ENCODE assay signal across 8 cellular contexts in genomic region chrX:1248381-1249061, GRCh38. TPM values are rescaled to one million over a fixed set of nuclear protein-coding genes. Genes with fewer than 3 reads are reported as not detected.
DNase-seq lines count a peak whose midpoint lies in the region; ATAC-seq and TF ChIP-seq lines count a peak whose summit lies in the region.

No MANE protein-coding gene starts in this region.

- RAD21 ChIA-PET in HCT116 (lab: Charles Lee; ENCODE audit: low non-redundant PET in 1 of 2, low total read pairs in 2 of 2, uncharacterized antibody in 2 of 2, unreplicated experiment in 2 of 2), result no interaction called here

- peak overlapping the region; percentile 91 to 97 (median 95) for H3K27ac Mint-ChIP-seq in CD14-positive monocyte
- H3K27ac Mint-ChIP-seq in naive thymus-derived CD8-positive, alpha-beta T cell, result peak overlapping the region in 9 of 10 donors; percentile 31 to 96 (median 89)

- peak overlapping the region; percentile 45; the same call in 1 of the 2 replicates for H3K27ac ChIP-seq in HCT116 (ENCODE audit: low read depth, low read length)

- no peaks in the 10 kb centered on the region for H3K36me3 Mint-ChIP-seq in CD14-positive monocyte
- H3K36me3 Mint-ChIP-seq in naive thymus-derived CD8-positive, alpha-beta T cell, result peaks cover 0 to 5% (median 0%) of the 10 kb centered on the region in 3 donors

- H3K4me3 Mint-ChIP-seq in CD14-positive monocyte, result peak overlapping the region; percentile 70 to 74
- peak overlapping the region in 7 of 10 donors; percentile 54 to 76 (median 69) for H3K4me3 Mint-ChIP-seq in naive thymus-derived CD8-positive, alpha-beta T cell

- H2AFZ ChIP-seq in HCT116 (ENCODE audit: low read depth, low read length, poor library complexity, severe bottlenecking), result no peak overlapping the region

- TF ChIP-seq POLR2A in HCT116 (IDR thresholded peaks at IDR 0.05; ENCODE audit: borderline replicate concordance, extremely low read depth, insufficient read depth, insufficient read length), result no peak

- BruUV-seq in HCT116 (replicated peaks; lab: Mats Ljungman, UMichigan), result no TSS peak

- H4K20me1 ChIP-seq in HCT116 (ENCODE audit: insufficient read depth), result no peaks in the 10 kb centered on the region

- TF ChIP-seq RAD21 in HCT116 (IDR thresholded peaks at IDR 0.05; ENCODE audit: low read depth), result no peak

- no peaks in the 10 kb centered on the region for H3K9me3 ChIP-seq in HCT116 (ENCODE audit: control insufficient read depth in 1 of 2, insufficient read depth in 1 of 2, low read depth in 1 of 2, low read length in 2 of 2)

- peaks cover 52% of the 10 kb centered on the region for H3K4me1 Mint-ChIP-seq in CD14-positive monocyte
- peaks cover 13 to 50% (median 32%) of the 10 kb centered on the region in 4 donors for H3K4me1 Mint-ChIP-seq in naive thymus-derived CD8-positive, alpha-beta T cell

- H3K4me3 ChIP-seq in HCT116 (replicated peaks in 1 of 2; ENCODE audit: low read depth in 1 of 2, low read length in 2 of 2), result peak overlapping the region; percentile 10 to 26

- no peak for ATAC-seq in HCT116
- peak in 1 of 2 donors; percentile 44 for ATAC-seq in naive thymus-derived CD8-positive, alpha-beta T cell

- no peaks in the 10 kb centered on the region for H3K79me2 ChIP-seq in HCT116 (ENCODE audit: insufficient read depth, low read length)

- intact Hi-C loops in CD14-positive monocyte (cut with micrococcal nuclease) (loop anchor here (5.0 to 10.0 kb wide), 6 partner anchors 34 to 146 kb away; partner anchors contain the start of gene SLC25A6 (in 1 of the 2)), HCT116 (cut with micrococcal nuclease) (no loop called here)

- CTCF ChIA-PET in HCT116 (lab: Charles Lee), result no interaction called here

- POLR2A ChIA-PET in HCT116 (lab: Charles Lee), result no interaction called here
- POLR2A ChIA-PET in naive thymus-derived CD8-positive, alpha-beta T cell (lab: Charles Lee), result no interaction called here

- TF ChIP-seq CTCF in CD14-positive monocyte (IDR thresholded peaks at IDR 0.05) (no peak), HCT116 (IDR thresholded peaks at IDR 0.05 in 2 of 3, conservative IDR thresholded peaks at IDR 0.05 in 1 of 3; ENCODE audit: borderline replicate concordance in 1 of 3, insufficient read depth in 1 of 3, low read depth in 2 of 3, low read length in 2 of 3) (no peak)

- H3K4me1 ChIP-seq in HCT116 (ENCODE audit: control insufficient read depth in 1 of 2, insufficient read depth in 2 of 2, low read length in 2 of 2), result peaks cover 7 to 37% of the 10 kb centered on the region in 2 experiments

- peaks cover 3 to 23% (median 12%) of the 10 kb centered on the region in 3 donors for H3K27me3 Mint-ChIP-seq in CD14-positive monocyte (ENCODE audit: low read depth in 3 of 3)
- H3K27me3 Mint-ChIP-seq in naive thymus-derived CD8-positive, alpha-beta T cell, result peaks cover 0 to 5% (median 0%) of the 10 kb centered on the region in 5 donors

- H3K9me2 ChIP-seq in HCT116 (ENCODE audit: insufficient read depth), result no peaks in the 10 kb centered on the region

- no peaks in the 10 kb centered on the region for H3K27me3 ChIP-seq in HCT116 (ENCODE audit: insufficient read depth, low read length)

- DNase-seq in CD14-positive monocyte (ENCODE audit: low spot score) (peak; percentile 76), HCT116 (ENCODE audit: low read depth, low spot score) (no peak), SHP77 treated with DMSO at 0.1 percent for 48 hours (lab: John Stamatoyannopoulos, UW) (no peak), cortex of kidney (lab: John Stamatoyannopoulos, UW) (no peak), NCI-H2081 (lab: John Stamatoyannopoulos, UW) (no peak)
- peak; percentile 45 for DNase-seq in activated naive CD4-positive, alpha-beta T cell treated with anti-CD3 and anti-CD28 coated beads, Interleukin-2, amount 50 U/mL, for 16 hours
- DNase-seq in naive thymus-derived CD8-positive, alpha-beta T cell, result no peak
- no peak for DNase-seq in effector CD4-positive, alpha-beta T cell

- H3K4me2 ChIP-seq in HCT116 (ENCODE audit: low read length), result peak overlapping the region; percentile 70

- H3K9ac ChIP-seq in HCT116 (ENCODE audit: low read length), result peak overlapping the region; percentile 44

- H3K9me3 Mint-ChIP-seq in CD14-positive monocyte, result peaks cover 0 to 6% (median 1%) of the 10 kb centered on the region in 7 donors
- peaks cover 0 to 19% (median under 1%) of the 10 kb centered on the region in 9 donors for H3K9me3 Mint-ChIP-seq in naive thymus-derived CD8-positive, alpha-beta T cell

- no peaks in the 10 kb centered on the region for H3K36me3 ChIP-seq in HCT116 (ENCODE audit: control insufficient read depth in 1 of 2, insufficient read depth in 2 of 2, low read length in 2 of 2)

TF ChIP-seq in HCT116, 20 proteins besides CTCF, POLR2A, EP300 and RAD21:
- TF ChIP-seq, protein P1, sequence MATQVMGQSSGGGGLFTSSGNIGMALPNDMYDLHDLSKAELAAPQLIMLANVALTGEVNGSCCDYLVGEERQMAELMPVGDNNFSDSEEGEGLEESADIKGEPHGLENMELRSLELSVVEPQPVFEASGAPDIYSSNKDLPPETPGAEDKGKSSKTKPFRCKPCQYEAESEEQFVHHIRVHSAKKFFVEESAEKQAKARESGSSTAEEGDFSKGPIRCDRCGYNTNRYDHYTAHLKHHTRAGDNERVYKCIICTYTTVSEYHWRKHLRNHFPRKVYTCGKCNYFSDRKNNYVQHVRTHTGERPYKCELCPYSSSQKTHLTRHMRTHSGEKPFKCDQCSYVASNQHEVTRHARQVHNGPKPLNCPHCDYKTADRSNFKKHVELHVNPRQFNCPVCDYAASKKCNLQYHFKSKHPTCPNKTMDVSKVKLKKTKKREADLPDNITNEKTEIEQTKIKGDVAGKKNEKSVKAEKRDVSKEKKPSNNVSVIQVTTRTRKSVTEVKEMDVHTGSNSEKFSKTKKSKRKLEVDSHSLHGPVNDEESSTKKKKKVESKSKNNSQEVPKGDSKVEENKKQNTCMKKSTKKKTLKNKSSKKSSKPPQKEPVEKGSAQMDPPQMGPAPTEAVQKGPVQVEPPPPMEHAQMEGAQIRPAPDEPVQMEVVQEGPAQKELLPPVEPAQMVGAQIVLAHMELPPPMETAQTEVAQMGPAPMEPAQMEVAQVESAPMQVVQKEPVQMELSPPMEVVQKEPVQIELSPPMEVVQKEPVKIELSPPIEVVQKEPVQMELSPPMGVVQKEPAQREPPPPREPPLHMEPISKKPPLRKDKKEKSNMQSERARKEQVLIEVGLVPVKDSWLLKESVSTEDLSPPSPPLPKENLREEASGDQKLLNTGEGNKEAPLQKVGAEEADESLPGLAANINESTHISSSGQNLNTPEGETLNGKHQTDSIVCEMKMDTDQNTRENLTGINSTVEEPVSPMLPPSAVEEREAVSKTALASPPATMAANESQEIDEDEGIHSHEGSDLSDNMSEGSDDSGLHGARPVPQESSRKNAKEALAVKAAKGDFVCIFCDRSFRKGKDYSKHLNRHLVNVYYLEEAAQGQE (IDR thresholded peaks at IDR 0.05; ENCODE audit: low read depth), result no peak
- TF ChIP-seq, protein P2, sequence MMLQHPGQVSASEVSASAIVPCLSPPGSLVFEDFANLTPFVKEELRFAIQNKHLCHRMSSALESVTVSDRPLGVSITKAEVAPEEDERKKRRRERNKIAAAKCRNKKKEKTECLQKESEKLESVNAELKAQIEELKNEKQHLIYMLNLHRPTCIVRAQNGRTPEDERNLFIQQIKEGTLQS (IDR thresholded peaks at IDR 0.05), result no peak
- TF ChIP-seq ELF1 (IDR thresholded peaks at IDR 0.05; ENCODE audit: borderline replicate concordance, low read depth) (no peak), EZH2 (IDR thresholded peaks at IDR 0.05) (no peak), YY1 (IDR thresholded peaks at IDR 0.05; ENCODE audit: extremely low read depth, insufficient replicate concordance, low read depth, low read length) (no peak)

RNA-seq across cellular contexts. Expression of gene CSF2RA, which starts 20.1 kb away (rescaled TPM):
- polyA plus RNA-seq in CD14-positive monocyte, result 100 to 1,000 TPM in 1 of 2 donors, 10 to 100 TPM in 1; 73.8 to 125 TPM
- 3.8 TPM for total RNA-seq in HCT116 (2021; ENCODE audit: unreplicated experiment)
- polyA plus RNA-seq in HCT116 (2012), result 4.3 and 6.4 TPM in 2 replicates
- under 1 TPM; 0.60 to 0.71 TPM for total RNA-seq in naive thymus-derived CD8-positive, alpha-beta T cell
- polyA plus RNA-seq in naive thymus-derived CD8-positive, alpha-beta T cell, result under 1 TPM in 1 of 3 donors, not detected in 2; 0.34 TPM

RNA-seq across cellular contexts. Expression of gene CRLF2, which starts 36.1 kb away (rescaled TPM):
- under 1 TPM; 0.11 to 0.17 TPM for polyA plus RNA-seq in CD14-positive monocyte
- total RNA-seq in HCT116 (2021; ENCODE audit: unreplicated experiment), result 0.34 TPM
- 0.20 and 0.47 TPM in 2 replicates for polyA plus RNA-seq in HCT116 (2012)
- not detected for total RNA-seq in naive thymus-derived CD8-positive, alpha-beta T cell
- polyA plus RNA-seq in naive thymus-derived CD8-positive, alpha-beta T cell, result not detected

Comparison
In these comparisons a context has a peak if more than half of its experiments do, and no peak if none do; other contexts are left out.
1. DNase-seq: peak in CD14-positive monocyte (single experiment) and activated naive CD4-positive, alpha-beta T cell treated with anti-CD3 and anti-CD28 coated beads, Interleukin-2, amount 50 U/mL, for 16 hours (single experiment); none in HCT116 (single experiment), naive thymus-derived CD8-positive, alpha-beta T cell (0 of 10), SHP77 treated with DMSO at 0.1 percent for 48 hours (single experiment), cortex of kidney (single experiment), NCI-H2081 (0 of 2) and effector CD4-positive, alpha-beta T cell (single experiment).